30 cellular contexts compared by ENCODE assay signal in genomic region chr9:78989031-78989658, GRCh38.
DNase-seq lines count a peak whose midpoint lies in the region; ATAC-seq, FAIRE-seq and TF ChIP-seq lines count a peak whose summit lies in the region.
"Had no signal": no experiment of that assay in that cellular context is flagged by ENCODE, and none has a peak within 500 bp of the region (broad histone marks: within the 10 kb centered on the region; RNA-seq: fewer than 3 reads in every experiment).

No MANE protein-coding gene starts in this region.

- peaks cover 3% of the 10 kb centered on the region for H3F3A ChIP-seq in PC-3 (ENCODE audit: low read length, unreplicated experiment)

- H4K20me1 ChIP-seq in PC-3 (ENCODE audit: low read length) (no peaks in the 10 kb centered on the region), endothelial cell of umbilical vein (replicated peaks; ENCODE audit: control insufficient read depth, extremely low read depth, insufficient read depth, low read length) (no peaks in the 10 kb centered on the region)
- H4K20me1 ChIP-seq: BLaER1 had no signal

- H3K36me3 ChIP-seq in PC-3 (ENCODE audit: low read depth, low read length) (no peaks in the 10 kb centered on the region; the same call in 1 of the 2 replicates), endothelial cell of umbilical vein (ENCODE audit: control insufficient read depth in 2 of 2, extremely low read depth in 1 of 2, insufficient read depth in 2 of 2, low read length in 2 of 2) (no peaks in the 10 kb centered on the region), heart left ventricle (no peaks in the 10 kb centered on the region)
- H3K36me3 ChIP-seq: BLaER1 had no signal

- no peak for DNase-seq in H54 (ENCODE audit: insufficient read length, low spot score)
- peak; percentile 55 for DNase-seq in PC-3
- peak; percentile 24 for DNase-seq in endothelial cell of umbilical vein (ENCODE audit: low read depth, low spot score)
- DNase-seq in myocyte (ENCODE audit: low read depth): peak; percentile 18
- DNase-seq in SKM-1 (lab: John Stamatoyannopoulos, UW; ENCODE audit: unreplicated experiment): no peak
- DNase-seq in heart left ventricle: no peak
- DNase-seq in NCI-H146 treated with DMSO at 0.1 percent for 48 hours (lab: John Stamatoyannopoulos, UW; ENCODE audit: unreplicated experiment): no peak
- no peak for DNase-seq in NCI-H82 (lab: John Stamatoyannopoulos, UW)
- DNase-seq: CD4-positive, CD25-positive, alpha-beta regulatory T cell; DMS153; DND-41; HCEC 1CT; MV-4-11; NCI-H1105; NCI-H1436 treated with DMSO at 0.1 percent for 48 hours; NCI-H1930; NCI-H2107; NCI-H446; NCI-H524 treated with DMSO at 0.1 percent for 48 hours; NCI-H774; NK-92 treated with Interleukin-12 subunit alpha and Interleukin-12 subunit beta, amount 100 ng/mL, for 24 hours; PC-9; SHP77 treated with DMSO at 0.1 percent for 48 hours; SW 1271 had no signal

- H3K9ac ChIP-seq in PC-3 (ENCODE audit: low read length) (no peak overlapping the region), endothelial cell of umbilical vein (replicated peaks; ENCODE audit: extremely low read depth, insufficient read depth, low read length) (no peak overlapping the region)
- H3K9ac ChIP-seq: BLaER1 had no signal

- intact Hi-C loops in PC-3 (cut with micrococcal nuclease): loop anchor here (2.0 to 10.0 kb wide), 2 partner anchors 40 to 384 kb away; no protein-coding TSS in a partner anchor
- intact Hi-C loops in endothelial cell of umbilical vein (cut with micrococcal nuclease): no loop called here
- intact Hi-C loops in heart left ventricle (cut with DNase I): no loop called here

- CTCF ChIA-PET in PC-3 (lab: Charles Lee): no interaction called here
- CTCF ChIA-PET in endothelial cell of umbilical vein (lab: Charles Lee): interaction anchor here (1.3 kb wide), 1 partner anchor 28 kb away, joined by 3 read pairs; no protein-coding TSS in a partner anchor

- H3K79me2 ChIP-seq in PC-3 (ENCODE audit: low read length) (no peaks in the 10 kb centered on the region), endothelial cell of umbilical vein (ENCODE audit: control insufficient read depth, insufficient read depth, low read length) (no peaks in the 10 kb centered on the region)

- H3K4me1 ChIP-seq in PC-3 (ENCODE audit: insufficient read depth, low read length) (peaks cover 66% of the 10 kb centered on the region), endothelial cell of umbilical vein (ENCODE audit: control insufficient read depth, extremely low read depth, insufficient read depth, low read length) (peaks cover 10% of the 10 kb centered on the region), heart left ventricle (no peaks in the 10 kb centered on the region)
- H3K4me1 ChIP-seq: BLaER1 had no signal

- TF ChIP-seq CTCF in PC-3 (conservative IDR thresholded peaks at IDR 0.05; ENCODE audit: low read depth, low read length) (no peak), endothelial cell of umbilical vein (IDR thresholded peaks at IDR 0.05; ENCODE audit: extremely low read depth in 1 of 2, insufficient read depth in 1 of 2, low read depth in 1 of 2, low read length in 2 of 2) (no peak), heart left ventricle (IDR thresholded peaks at IDR 0.05) (no peak)

- H3K9me2 ChIP-seq in PC-3 (replicated peaks; ENCODE audit: low read length): no peaks in the 10 kb centered on the region

- H3K9me3 ChIP-seq in PC-3 (ENCODE audit: low read length) (no peaks in the 10 kb centered on the region), endothelial cell of umbilical vein (replicated peaks; ENCODE audit: control insufficient read depth, insufficient read depth, low read length) (no peaks in the 10 kb centered on the region), heart left ventricle (no peaks in the 10 kb centered on the region)
- H3K9me3 ChIP-seq: BLaER1 had no signal

- dilution Hi-C loops in endothelial cell of umbilical vein (cut with MboI; ENCODE audit: extremely low pct_ligation_motif_present, low sequenced_read_pairs): no loop called here

- POLR2A ChIA-PET in PC-3 (lab: Charles Lee; ENCODE audit: unreplicated experiment): no interaction called here
- POLR2A ChIA-PET in endothelial cell of umbilical vein (lab: Charles Lee): no interaction called here

- TF ChIP-seq POLR2A in H54 (IDR thresholded peaks at IDR 0.05; ENCODE audit: low read depth, low read length) (no peak), endothelial cell of umbilical vein (IDR thresholded peaks at IDR 0.05; ENCODE audit: low read depth, low read length) (no peak), heart left ventricle (IDR thresholded peaks at IDR 0.05) (no peak)

- no peaks in the 10 kb centered on the region for H3K9me1 ChIP-seq in endothelial cell of umbilical vein (replicated peaks; ENCODE audit: control insufficient read depth, extremely low read depth, insufficient read depth, low read length)

- BruUV-seq in PC-3 (replicated peaks; lab: Mats Ljungman, UMichigan): no TSS peak
- no TSS peak for BruUV-seq in endothelial cell of umbilical vein (replicated peaks; lab: Mats Ljungman, UMichigan)

- no peak overlapping the region for H2AFZ ChIP-seq in PC-3 (ENCODE audit: low read length)
- peak overlapping the region; percentile 6 for H2AFZ ChIP-seq in endothelial cell of umbilical vein (ENCODE audit: low read depth, low read length)
- H2AFZ ChIP-seq: GM23338, PC-9 had no signal

- H3K4me3 ChIP-seq in PC-3 (ENCODE audit: low read length) (no peak overlapping the region), endothelial cell of umbilical vein (replicated peaks in 1 of 3; ENCODE audit: insufficient read depth in 1 of 3, low read depth in 1 of 3, low read length in 3 of 3) (no peak overlapping the region), heart left ventricle (no peak overlapping the region)
- H3K4me3 ChIP-seq: BLaER1, GM23338, PC-9, SK-N-MC had no signal

- 78 to 85% (median 83%) methylated on average over 2 of the region's 2 CpGs for WGBS in heart left ventricle, 4 donors

- FAIRE-seq in H54 (lab: Jason Lieb, UNC) (peak; percentile 98), endothelial cell of umbilical vein (lab: Jason Lieb, UNC) (no peak)
- FAIRE-seq: GM18507 had no signal

- ATAC-seq in PC-3 (peak; percentile 52), heart left ventricle (no peak)
- ATAC-seq: GM23338 had no signal

- H3K27me3 ChIP-seq in PC-3 (ENCODE audit: low read length): no peaks in the 10 kb centered on the region
- no peaks in the 10 kb centered on the region for H3K27me3 ChIP-seq in endothelial cell of umbilical vein (ENCODE audit: control insufficient read depth in 2 of 2, insufficient read depth in 2 of 2, low read length in 2 of 2)
- no peaks in the 10 kb centered on the region for H3K27me3 ChIP-seq in heart left ventricle
- H3K27me3 ChIP-seq: BLaER1 had no signal

- H3K4me2 ChIP-seq in PC-3 (ENCODE audit: low read length) (peak overlapping the region; percentile 10), endothelial cell of umbilical vein (ENCODE audit: insufficient read depth, low read length) (peak overlapping the region; percentile 22)
- H3K4me2 ChIP-seq: BLaER1, GM23338, PC-9 had no signal

- H3K27ac ChIP-seq in PC-3 (ENCODE audit: low read length) (no peak overlapping the region), endothelial cell of umbilical vein (ENCODE audit: insufficient read depth, low read depth, low read length) (no peak overlapping the region), heart left ventricle (no peak overlapping the region)
- H3K27ac ChIP-seq: BLaER1, HL-60, PC-9, RWPE1, SK-N-MC had no signal

TF ChIP-seq in endothelial cell of umbilical vein, 7 proteins besides CTCF, POLR2A, EP300 and RAD21:
- TF ChIP-seq MYC (IDR thresholded peaks at IDR 0.05; ENCODE audit: low read depth, low read length): no peak
- TF ChIP-seq JUN (IDR thresholded peaks at IDR 0.05; ENCODE audit: borderline replicate concordance, insufficient read depth, insufficient read length, low read depth): no peak
- TF ChIP-seq MAX (IDR thresholded peaks at IDR 0.05; ENCODE audit: insufficient read depth, insufficient read length): no peak
- TF ChIP-seq FOS (IDR thresholded peaks at IDR 0.05; ENCODE audit: borderline replicate concordance, insufficient read depth, low read length): no peak
- no peak for TF ChIP-seq EZH2 (IDR thresholded peaks at IDR 0.05; ENCODE audit: borderline replicate concordance, low read depth, low read length, severe bottlenecking)
- TF ChIP-seq POLR2AphosphoS5 (IDR thresholded peaks at IDR 0.05; ENCODE audit: insufficient read depth, low read depth, low read length): no peak
- TF ChIP-seq GATA2 (IDR thresholded peaks at IDR 0.05; ENCODE audit: insufficient read depth, insufficient read length, low read depth, low read length): no peak

Comparison
In these comparisons a context has a peak if more than half of its experiments do, and no peak if none do; other contexts are left out.
1. DNase-seq: peak in PC-3 (single experiment), endothelial cell of umbilical vein (single experiment) and myocyte (single experiment); none in H54 (single experiment), SKM-1 (single experiment), heart left ventricle (0 of 5), NCI-H146 treated with DMSO at 0.1 percent for 48 hours (single experiment) and NCI-H82 (single experiment).